9 cellular contexts compared by ENCODE assay signal in genomic region chr4:101205878-101206277, GRCh38.
DNase-seq lines count a peak whose midpoint lies in the region; ATAC-seq lines count a peak whose summit lies in the region.
"Had no signal": no experiment of that assay in that cellular context is flagged by ENCODE, and none has a peak within 500 bp of the region (broad histone marks: within the 10 kb centered on the region; RNA-seq: fewer than 3 reads in every experiment).

No MANE protein-coding gene starts in this region.

- no peaks in the 10 kb centered on the region for H3K9me3 Mint-ChIP-seq in activated T-cell treated with anti-CD3 and anti-CD28 coated beads, Interleukin-2, amount 50 U/mL, for 4 hours
- no peaks in the 10 kb centered on the region for H3K9me3 Mint-ChIP-seq in naive B cell

- no peaks in the 10 kb centered on the region for H3K27me3 ChIP-seq in BLaER1 treated with 17β-estradiol and CSF1 and Interleukin-3, amounts not matched to agents 10 nM and 100 nM
- H3K27me3 ChIP-seq: cardiac muscle cell had no signal

- peaks cover 0 to 88% (median 17%) of the 10 kb centered on the region in 11 experiments; a peak in 14 of 22 replicates for H4K20me1 ChIP-seq in BLaER1 treated with 17β-estradiol and CSF1 and Interleukin-3, amounts not matched to agents 10 nM and 100 nM

- DNase-seq in activated T-cell treated with anti-CD3 and anti-CD28 coated beads, Interleukin-2, amount 50 U/mL, for 4 hours = peak; percentile 12
- DNase-seq in naive B cell = no peak
- no peak for DNase-seq in anterior cingulate cortex (lab: John Stamatoyannopoulos, UW)
- DNase-seq in NCI-H2227 treated with DMSO at 0.1 percent for 48 hours (lab: John Stamatoyannopoulos, UW) = no peak
- DNase-seq in NAMALWA (ENCODE audit: low spot score) = no peak

- no peak overlapping the region for H3K4me3 ChIP-seq in BLaER1 treated with 17β-estradiol and CSF1 and Interleukin-3, amounts not matched to agents 10 nM and 100 nM
- H3K4me3 ChIP-seq: cardiac muscle cell had no signal

- H3K36me3 Mint-ChIP-seq in activated T-cell treated with anti-CD3 and anti-CD28 coated beads, Interleukin-2, amount 50 U/mL, for 4 hours (ENCODE audit: insufficient read depth) = no peaks in the 10 kb centered on the region
- H3K36me3 Mint-ChIP-seq in naive B cell = no peaks in the 10 kb centered on the region

- H3K4me1 ChIP-seq in BLaER1 treated with 17β-estradiol and CSF1 and Interleukin-3, amounts not matched to agents 10 nM and 100 nM = peaks cover 0 to 32% (median 13%) of the 10 kb centered on the region in 10 experiments; a peak in 15 of 20 replicates

- H3K9ac ChIP-seq in BLaER1 treated with 17β-estradiol and CSF1 and Interleukin-3, amounts not matched to agents 10 nM and 100 nM = no peak overlapping the region

- H3K27me3 Mint-ChIP-seq in activated T-cell treated with anti-CD3 and anti-CD28 coated beads, Interleukin-2, amount 50 U/mL, for 4 hours (ENCODE audit: low read depth) = no peaks in the 10 kb centered on the region
- no peaks in the 10 kb centered on the region for H3K27me3 Mint-ChIP-seq in naive B cell

- ATAC-seq in GM21381 (IDR thresholded peaks at IDR 0.05; ENCODE audit: unreplicated experiment) (peak; percentile 92), HG03571 (IDR thresholded peaks at IDR 0.05; ENCODE audit: unreplicated experiment) (peak; percentile 87), naive B cell (ENCODE audit: low read depth in 2 of 2) (peak; percentile 68 to 72)
- peak; percentile 99 to 100 for ATAC-seq in activated T-cell treated with anti-CD3 and anti-CD28 coated beads, Interleukin-2, amount 50 U/mL, for 4 hours

- H3K9me3 ChIP-seq in BLaER1 treated with 17β-estradiol and CSF1 and Interleukin-3, amounts not matched to agents 10 nM and 100 nM (replicated peaks in 1 of 11) = 0 out of 22 replicates have a peak, but pooled peaks cover 0 to 4% (median 0%) of the 10 kb centered on the region in 11 experiments

- peak overlapping the region; percentile 37 for H3K4me3 Mint-ChIP-seq in activated T-cell treated with anti-CD3 and anti-CD28 coated beads, Interleukin-2, amount 50 U/mL, for 4 hours
- H3K4me3 Mint-ChIP-seq in naive B cell = peak overlapping the region in 3 of 8 donors; percentile 4 to 21 (median 10)

- H3K27ac ChIP-seq in BLaER1 treated with 17β-estradiol and CSF1 and Interleukin-3, amounts not matched to agents 10 nM and 100 nM = peak overlapping the region in 1 of 11 experiments; percentile 4; a peak in 1 of 22 replicates
- H3K27ac ChIP-seq: cardiac muscle cell had no signal

- H3K4me1 Mint-ChIP-seq in activated T-cell treated with anti-CD3 and anti-CD28 coated beads, Interleukin-2, amount 50 U/mL, for 4 hours (ENCODE audit: low read depth) = peaks cover 44% of the 10 kb centered on the region
- peaks cover 40 to 54% (median 44%) of the 10 kb centered on the region in 3 donors for H3K4me1 Mint-ChIP-seq in naive B cell

- H3K27ac Mint-ChIP-seq in naive B cell = peak overlapping the region in 2 of 6 donors; percentile 2 to 63

- H3K36me3 ChIP-seq in BLaER1 treated with 17β-estradiol and CSF1 and Interleukin-3, amounts not matched to agents 10 nM and 100 nM = no peaks in the 10 kb centered on the region
- H3K36me3 ChIP-seq: cardiac muscle cell had no signal

- H3K4me2 ChIP-seq in BLaER1 treated with 17β-estradiol and CSF1 and Interleukin-3, amounts not matched to agents 10 nM and 100 nM = peak overlapping the region in 6 of 11 experiments; percentile 16 to 84 (median 53); a peak in 9 of 22 replicates
